In the genomic region with DNA sequence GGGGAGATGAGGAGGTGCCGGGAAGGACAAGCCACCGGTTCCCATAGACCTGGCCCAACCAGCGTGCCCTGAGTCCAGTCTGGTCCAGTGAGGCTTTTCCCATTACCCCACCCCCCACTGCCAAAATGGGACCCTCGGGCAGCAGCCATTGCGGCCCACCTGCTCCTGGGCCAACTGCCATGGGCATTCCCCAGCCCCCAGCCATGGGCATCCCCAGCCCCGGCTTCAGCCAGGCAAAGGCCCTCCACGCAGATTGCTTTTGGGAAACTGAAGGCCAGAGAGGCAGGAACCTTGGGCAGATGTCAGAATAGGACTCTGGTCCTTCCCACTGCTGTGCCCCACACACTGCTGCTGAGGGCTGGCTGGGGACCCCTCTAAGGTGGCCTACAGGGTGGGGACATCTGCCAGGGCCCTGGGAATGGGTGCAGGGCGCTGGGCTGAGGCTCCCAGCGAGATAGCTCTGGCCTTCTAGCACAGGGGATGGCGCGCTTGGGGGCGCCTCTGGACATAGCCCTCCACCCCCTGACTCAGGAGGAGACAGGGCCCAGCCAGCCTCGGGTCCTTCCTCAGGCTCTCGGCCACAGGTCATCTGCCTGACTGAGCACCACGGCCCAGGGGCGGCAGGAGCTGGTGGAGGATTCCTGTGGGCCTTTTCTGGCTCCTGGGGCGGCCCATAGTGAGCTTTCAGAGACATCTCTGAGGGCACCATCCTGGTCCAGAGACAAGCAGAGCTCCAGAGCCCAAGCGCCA, we compare ENCODE assay signal across 9 cellular contexts. TPM values are rescaled to one million over a fixed set of nuclear protein-coding genes. Genes with fewer than 3 reads are reported as not detected.
DNase-seq lines count a peak whose midpoint lies in the region; ATAC-seq, FAIRE-seq and TF ChIP-seq lines count a peak whose summit lies in the region.
"Had no signal": no experiment of that assay in that cellular context is flagged by ENCODE, and none has a peak within 500 bp of the region (broad histone marks: within the 10 kb centered on the region; RNA-seq: fewer than 3 reads in every experiment).

No MANE protein-coding gene starts in this region.

- H3K36me3 Mint-ChIP-seq in activated T-cell treated with anti-CD3 and anti-CD28 coated beads, Interleukin-2, amount 50 U/mL, for 4 hours (ENCODE audit: insufficient read depth), result peaks cover 24% of the 10 kb centered on the region

- no peaks in the 10 kb centered on the region for H3K9me3 Mint-ChIP-seq in activated T-cell treated with anti-CD3 and anti-CD28 coated beads, Interleukin-2, amount 50 U/mL, for 4 hours

- H3K4me1 Mint-ChIP-seq in activated T-cell treated with anti-CD3 and anti-CD28 coated beads, Interleukin-2, amount 50 U/mL, for 4 hours (ENCODE audit: low read depth), result peaks cover 35% of the 10 kb centered on the region

- in situ Hi-C loops in GM13977 (cut with MboI; ENCODE audit: low pct_unique_long_range_greater_than_20kb, low sequenced_read_pairs, unreplicated experiment), result no loop called here

- no peaks in the 10 kb centered on the region for H3K27me3 Mint-ChIP-seq in activated T-cell treated with anti-CD3 and anti-CD28 coated beads, Interleukin-2, amount 50 U/mL, for 4 hours (ENCODE audit: low read depth)

- FAIRE-seq in GM12892 (lab: Jason Lieb, UNC), result no peak

- ATAC-seq in activated T-cell treated with anti-CD3 and anti-CD28 coated beads, Interleukin-2, amount 50 U/mL, for 4 hours, result no peak
- no peak for ATAC-seq in HG03439 (IDR thresholded peaks at IDR 0.05; ENCODE audit: unreplicated experiment)

- no peak for TF ChIP-seq CTCF in GM13977 (IDR thresholded peaks at IDR 0.05; ENCODE audit: extremely low read depth, insufficient read depth, missing control alignments)

- peak; percentile 63; the same call in 1 of the 2 replicates for TF ChIP-seq POLR2A in GM12892 (IDR thresholded peaks at IDR 0.05; ENCODE audit: low read depth, low read length)

- H3K4me3 Mint-ChIP-seq in activated T-cell treated with anti-CD3 and anti-CD28 coated beads, Interleukin-2, amount 50 U/mL, for 4 hours, result peak overlapping the region; percentile 90

- DNase-seq in GM12892 (ENCODE audit: insufficient read length) (no peak), iPS-NIHi11 (ENCODE audit: low spot score) (peak; percentile 2), OCI-M1 (lab: John Stamatoyannopoulos, UW) (no peak), EL (no peak), GM13977 (ENCODE audit: low spot score) (no peak)
- DNase-seq in activated T-cell treated with anti-CD3 and anti-CD28 coated beads, Interleukin-2, amount 50 U/mL, for 4 hours, result no peak
- DNase-seq in stimulated activated CD4-positive, alpha-beta T cell treated with anti-CD3 and anti-CD28 coated beads, Interleukin-4, amount 100 ng/mL, for 4 hours, result peak; percentile 29 to 35
- DNase-seq: NCI-H2107 had no signal

RNA-seq across cellular contexts. Expression of gene PIM3, which starts 4.9 kb away (rescaled TPM):
- polyA plus RNA-seq in GM12892 (2012; ENCODE audit: missing spikeins), result 17.4 TPM
- 100 to 1,000 TPM; 426 to 498 (median 461) TPM for total RNA-seq in activated T-cell treated with anti-CD3 and anti-CD28 coated beads, Interleukin-2, amount 50 U/mL, for 4 hours

RNA-seq across cellular contexts. Expression of gene CRELD2, which starts 47.0 kb away (rescaled TPM):
- polyA plus RNA-seq in GM12892 (2012; ENCODE audit: missing spikeins), result 16.7 TPM
- 10 to 100 TPM; 62.8 to 71.2 (median 64.2) TPM for total RNA-seq in activated T-cell treated with anti-CD3 and anti-CD28 coated beads, Interleukin-2, amount 50 U/mL, for 4 hours

RNA-seq across cellular contexts. Expression of gene IL17REL, which starts 47.1 kb away (rescaled TPM):
- 0.08 TPM for polyA plus RNA-seq in GM12892 (2012; ENCODE audit: missing spikeins)
- under 1 TPM; 0.08 to 0.24 (median 0.13) TPM for total RNA-seq in activated T-cell treated with anti-CD3 and anti-CD28 coated beads, Interleukin-2, amount 50 U/mL, for 4 hours

RNA-seq across cellular contexts. Expression of gene ALG12, which starts 47.2 kb away (rescaled TPM):
- 4.9 TPM for polyA plus RNA-seq in GM12892 (2012; ENCODE audit: missing spikeins)
- 10 to 100 TPM; 13.5 to 18.6 (median 14.6) TPM for total RNA-seq in activated T-cell treated with anti-CD3 and anti-CD28 coated beads, Interleukin-2, amount 50 U/mL, for 4 hours

Comparison
In these comparisons a context has a peak if more than half of its experiments do, and no peak if none do; other contexts are left out.
1. DNase-seq: peak in iPS-NIHi11 (single experiment) and stimulated activated CD4-positive, alpha-beta T cell treated with anti-CD3 and anti-CD28 coated beads, Interleukin-4, amount 100 ng/mL, for 4 hours (2 of 2); none in GM12892 (single experiment), activated T-cell treated with anti-CD3 and anti-CD28 coated beads, Interleukin-2, amount 50 U/mL, for 4 hours (single experiment), OCI-M1 (single experiment), EL (single experiment) and GM13977 (single experiment).